Comparison of ENCODE assay signal across 20 cellular contexts in the genomic region with DNA sequence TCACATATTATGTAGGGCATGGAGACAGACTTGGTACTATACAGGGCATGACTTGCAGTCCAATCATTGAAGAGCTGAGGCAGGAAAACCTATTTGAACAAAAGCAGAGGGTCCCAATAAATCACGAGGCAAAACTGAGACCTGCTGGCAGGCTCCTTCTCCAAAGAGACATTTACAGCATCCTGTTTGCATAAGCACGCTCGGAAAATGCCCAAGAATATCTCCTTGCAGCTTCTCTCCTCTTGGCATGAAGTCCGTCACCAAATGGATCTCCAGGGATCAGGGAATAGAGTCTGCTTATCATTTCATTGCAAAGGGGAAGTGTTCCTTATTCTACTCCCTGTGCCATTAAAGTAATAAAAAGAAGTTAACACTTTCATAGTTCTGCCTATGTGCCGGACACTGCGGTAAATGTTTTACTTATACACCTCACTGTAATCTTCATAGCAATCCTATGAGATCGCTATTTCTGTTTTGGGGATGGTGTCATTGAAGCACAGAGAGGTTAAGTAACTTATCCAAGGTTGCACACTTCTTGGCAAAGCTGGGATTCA.
A peak's percentile ranks its signal among the peaks of the same experiment; 100 is the strongest.
DNase-seq lines count a peak whose midpoint lies in the region; ATAC-seq and TF ChIP-seq lines count a peak whose summit lies in the region.
"Had no signal": no experiment of that assay in that cellular context is flagged by ENCODE, and none has a peak within 500 bp of the region (broad histone marks: within the 10 kb centered on the region; RNA-seq: fewer than 3 reads in every experiment).

No MANE protein-coding gene starts in this region.

- H3K36me3 ChIP-seq in DOHH2 (ENCODE audit: control insufficient read depth, low read length) (no peaks in the 10 kb centered on the region), hepatocyte (replicated peaks; ENCODE audit: insufficient read depth, low read depth) (no peaks in the 10 kb centered on the region)
- H3K36me3 ChIP-seq: esophagus muscularis mucosa, pancreas, SJCRH30, stomach had no signal

- no peaks in the 10 kb centered on the region for H3K9me3 Mint-ChIP-seq in T-helper 1 cell treated with Interleukin-12 subunit alpha and Interleukin-12 subunit beta and Interleukin-4 antibody, amounts not matched to agents 30 μg/mL and 1 μg/mL, for 36 hours
- no peaks in the 10 kb centered on the region for H3K9me3 Mint-ChIP-seq in T-helper 2 cell treated with Interferon-gamma antibody and Interleukin-4, amounts not matched to agents 5 μg/mL and 100 μg/mL, for 36 hours

- peak overlapping the region; percentile 52 for H3K27ac Mint-ChIP-seq in T-helper 1 cell treated with Interleukin-12 subunit alpha and Interleukin-12 subunit beta and Interleukin-4 antibody, amounts not matched to agents 30 μg/mL and 1 μg/mL, for 36 hours
- no peak overlapping the region for H3K27ac Mint-ChIP-seq in T-helper 2 cell treated with Interferon-gamma antibody and Interleukin-4, amounts not matched to agents 5 μg/mL and 100 μg/mL, for 36 hours

- H3K27ac ChIP-seq in DOHH2 (ENCODE audit: low read depth, low read length) (no peak overlapping the region), hepatocyte (no peak overlapping the region)
- H3K27ac ChIP-seq: A549, pancreas, SJCRH30, stomach had no signal

- H3K36me3 Mint-ChIP-seq in T-helper 1 cell treated with Interleukin-12 subunit alpha and Interleukin-12 subunit beta and Interleukin-4 antibody, amounts not matched to agents 30 μg/mL and 1 μg/mL, for 36 hours (ENCODE audit: low read depth): peaks cover 10% of the 10 kb centered on the region
- no peaks in the 10 kb centered on the region for H3K36me3 Mint-ChIP-seq in T-helper 2 cell treated with Interferon-gamma antibody and Interleukin-4, amounts not matched to agents 5 μg/mL and 100 μg/mL, for 36 hours (ENCODE audit: low read depth)

- H3K9me2 ChIP-seq in DOHH2 (replicated peaks; ENCODE audit: control insufficient read depth, low read length) (no peaks in the 10 kb centered on the region; the same call in 1 of the 2 replicates), hepatocyte (replicated peaks; ENCODE audit: insufficient read depth) (no peaks in the 10 kb centered on the region)

- H3K27me3 Mint-ChIP-seq in T-helper 1 cell treated with Interleukin-12 subunit alpha and Interleukin-12 subunit beta and Interleukin-4 antibody, amounts not matched to agents 30 μg/mL and 1 μg/mL, for 36 hours (ENCODE audit: low read depth): no peaks in the 10 kb centered on the region
- H3K27me3 Mint-ChIP-seq in T-helper 2 cell treated with Interferon-gamma antibody and Interleukin-4, amounts not matched to agents 5 μg/mL and 100 μg/mL, for 36 hours (ENCODE audit: low read depth): peaks cover 3% of the 10 kb centered on the region

- no peaks in the 10 kb centered on the region for H3K79me2 ChIP-seq in DOHH2 (ENCODE audit: control insufficient read depth, low read length)
- no peaks in the 10 kb centered on the region for H3K79me2 ChIP-seq in hepatocyte

- H4K20me1 ChIP-seq in DOHH2 (ENCODE audit: control insufficient read depth, insufficient read depth, low read depth, low read length): no peaks in the 10 kb centered on the region
- no peaks in the 10 kb centered on the region for H4K20me1 ChIP-seq in hepatocyte (ENCODE audit: insufficient read depth, poor library complexity, severe bottlenecking)

- peak; percentile 66 for ATAC-seq in sciatic nerve
- ATAC-seq: A549, left ventricle myocardium superior had no signal

- no peak overlapping the region for H2AFZ ChIP-seq in hepatocyte

- H3K27me3 ChIP-seq in DOHH2 (ENCODE audit: control insufficient read depth, low read length): no peaks in the 10 kb centered on the region
- no peaks in the 10 kb centered on the region for H3K27me3 ChIP-seq in hepatocyte
- H3K27me3 ChIP-seq: esophagus muscularis mucosa, pancreas, stomach had no signal

- intact Hi-C loops in sciatic nerve (cut with DNase I): no loop called here

- H3K4me1 Mint-ChIP-seq in T-helper 1 cell treated with Interleukin-12 subunit alpha and Interleukin-12 subunit beta and Interleukin-4 antibody, amounts not matched to agents 30 μg/mL and 1 μg/mL, for 36 hours (ENCODE audit: low read depth): peaks cover 59% of the 10 kb centered on the region
- H3K4me1 Mint-ChIP-seq in T-helper 2 cell treated with Interferon-gamma antibody and Interleukin-4, amounts not matched to agents 5 μg/mL and 100 μg/mL, for 36 hours (ENCODE audit: low read depth): peaks cover 26% of the 10 kb centered on the region

- H3K9me3 ChIP-seq in DOHH2 (ENCODE audit: control insufficient read depth, insufficient read depth, low read length) (no peaks in the 10 kb centered on the region), hepatocyte (ENCODE audit: low read depth) (no peaks in the 10 kb centered on the region)
- H3K9me3 ChIP-seq: A549, esophagus muscularis mucosa, pancreas, SJCRH30, stomach had no signal

- no peaks in the 10 kb centered on the region for H3F3A ChIP-seq in DOHH2 (ENCODE audit: control insufficient read depth, insufficient read depth)

- TF ChIP-seq CTCF in DOHH2 (IDR thresholded peaks at IDR 0.05; ENCODE audit: low read depth, low read length, poor library complexity, severe bottlenecking) (no peak), hepatocyte (IDR thresholded peaks at IDR 0.05; ENCODE audit: poor library complexity) (no peak)

- H3K4me3 ChIP-seq in DOHH2 (ENCODE audit: low read length): peak overlapping the region; percentile 21; the same call in 1 of the 2 replicates
- no peak overlapping the region for H3K4me3 ChIP-seq in hepatocyte
- H3K4me3 ChIP-seq: A549, esophagus muscularis mucosa, pancreas, SJCRH30, stomach had no signal

- DNase-seq in T-helper 1 cell: no peak
- peak; percentile 41 for DNase-seq in hepatocyte (ENCODE audit: low spot score)
- no peak for DNase-seq in sciatic nerve (ENCODE audit: low spot score)
- DNase-seq in H4 (ENCODE audit: low spot score): no peak
- no peak for DNase-seq in stimulated activated CD4-positive, alpha-beta T cell treated with anti-CD3 and anti-CD28 coated beads, Interleukin-1b, Interleukin-23, amount 100 ng/mL, for 48 hours
- DNase-seq in T-helper 2 cell treated with Interferon-gamma antibody and Interleukin-4, amounts not matched to agents 5 μg/mL and 100 μg/mL, for 36 hours (ENCODE audit: low spot score): no peak
- DNase-seq: activated CD4-positive, CD25-positive, alpha-beta regulatory T cell; activated effector memory CD4-positive, alpha-beta T cell treated with Interleukin-2 at 50 U/mL for 16 hours; effector memory CD4-positive, alpha-beta T cell; GOT3; left ventricle myocardium superior; NCI-H748 treated with DMSO at 0.1 percent for 48 hours; pancreas; SJCRH30; stimulated activated CD4-positive, alpha-beta T cell treated with anti-CD3 and anti-CD28 coated beads, Interleukin-4, amount 100 ng/mL, for 1 hour; stomach had no signal

- 34% methylated on average over 7 of the region's 7 CpGs for WGBS in hepatocyte (ENCODE audit: low lambda C conversion rate, missing lambda C conversion rate)

- peaks cover 40% of the 10 kb centered on the region for H3K4me1 ChIP-seq in DOHH2 (ENCODE audit: control insufficient read depth, low read length)
- peaks cover 21% of the 10 kb centered on the region for H3K4me1 ChIP-seq in hepatocyte (ENCODE audit: insufficient read depth)
- H3K4me1 ChIP-seq: A549, pancreas, SJCRH30 had no signal

- H3K4me2 ChIP-seq in DOHH2 (ENCODE audit: low read length) (peak overlapping the region; percentile 48), hepatocyte (peak overlapping the region; percentile 56)
- H3K4me2 ChIP-seq: A549 had no signal

- H3K4me3 Mint-ChIP-seq in T-helper 1 cell treated with Interleukin-12 subunit alpha and Interleukin-12 subunit beta and Interleukin-4 antibody, amounts not matched to agents 30 μg/mL and 1 μg/mL, for 36 hours: no peak overlapping the region
- no peak overlapping the region for H3K4me3 Mint-ChIP-seq in T-helper 2 cell treated with Interferon-gamma antibody and Interleukin-4, amounts not matched to agents 5 μg/mL and 100 μg/mL, for 36 hours
